ENCODE assay signal across 17 cellular contexts in genomic region chr17:81301195-81302144, GRCh38. TPM values are rescaled to one million over a fixed set of nuclear protein-coding genes. Genes with fewer than 3 reads are reported as not detected.
DNase-seq lines count a peak whose midpoint lies in the region; ATAC-seq, FAIRE-seq and TF ChIP-seq lines count a peak whose summit lies in the region.
"Had no signal": no experiment of that assay in that cellular context is flagged by ENCODE, and none has a peak within 500 bp of the region (broad histone marks: within the 10 kb centered on the region; RNA-seq: fewer than 3 reads in every experiment).

No MANE protein-coding gene starts in this region.

- DNase-seq in AG08396 (ENCODE audit: low spot score) (peak; percentile 57), NT2/D1 (ENCODE audit: low read depth, low spot score) (no peak), H1 (ENCODE audit: low read depth in 1 of 2, low spot score in 2 of 2) (no peak), mesenchymal stem cell (no peak), T-cell (no peak)
- no peak for DNase-seq in naive thymus-derived CD8-positive, alpha-beta T cell
- DNase-seq: DND-41, H9, Karpas-422, NCI-H2081, NCI-H748 treated with DMSO at 0.1 percent for 48 hours, PC-3 had no signal

- TF ChIP-seq CTCF in H1 (IDR thresholded peaks at IDR 0.05; ENCODE audit: control extremely low read depth in 1 of 3, insufficient read depth in 1 of 3, low read depth in 1 of 3, low read length in 3 of 3), result no peak

- TF ChIP-seq RAD21 in H1 (IDR thresholded peaks at IDR 0.05 in 1 of 2, conservative IDR thresholded peaks at IDR 0.05 in 1 of 2; ENCODE audit: low read depth in 2 of 2, low read length in 2 of 2), result no peak

- no peak overlapping the region for H2BK20ac ChIP-seq in H1 (ENCODE audit: low read length)

- H4K91ac ChIP-seq in H1 (replicated peaks; ENCODE audit: insufficient read length, low read length) (no peak overlapping the region), mesenchymal stem cell (ENCODE audit: low read length) (no peak overlapping the region)

- no peak overlapping the region for H2AK5ac ChIP-seq in H1 (ENCODE audit: low read depth, low read length)
- no peak overlapping the region for H2AK5ac ChIP-seq in mesenchymal stem cell (ENCODE audit: low read length, severe bottlenecking)

- H4K8ac ChIP-seq in H1 (ENCODE audit: extremely low read depth, insufficient read depth, low read length) (0 out of 2 replicates have a peak overlapping the region, but pooled peaks have one; percentile 39), mesenchymal stem cell (ENCODE audit: low read length) (no peak overlapping the region)

- H4K5ac ChIP-seq in H1 (ENCODE audit: insufficient read length, low read depth, low read length), result no peak overlapping the region

- CTCF ChIA-PET in H1 (lab: Charles Lee; ENCODE audit: partially characterized antibody), result interaction anchor here (0.8 to 5.6 kb wide), 7 partner anchors 9 to 121 kb away, joined by 3 to 34 read pairs (median 4); no protein-coding TSS in a partner anchor
- CTCF ChIA-PET in T-cell (lab: Charles Lee), result no interaction called here

- no peak for TF ChIP-seq EP300 in H1 (IDR thresholded peaks at IDR 0.05; ENCODE audit: borderline replicate concordance in 1 of 2, low read depth in 2 of 2, low read length in 2 of 2)

- H3K9ac ChIP-seq in NT2/D1 (ENCODE audit: insufficient read length, low read depth) (peak overlapping the region; percentile 17), H1 (replicated peaks in 1 of 4; ENCODE audit: extremely low read depth in 1 of 4, low read depth in 3 of 4, low read length in 3 of 4) (no peak overlapping the region), mesenchymal stem cell (ENCODE audit: low read length) (peak overlapping the region; percentile 29)

- peaks cover 0 to 4% of the 10 kb centered on the region in 2 experiments for H4K20me1 ChIP-seq in H1 (replicated peaks in 1 of 2; ENCODE audit: control insufficient read depth in 1 of 2, insufficient read depth in 2 of 2, low read length in 2 of 2)

- no peaks in the 10 kb centered on the region for H3K27me3 ChIP-seq in NT2/D1 (ENCODE audit: insufficient read depth, insufficient read length)
- no peaks in the 10 kb centered on the region for H3K27me3 ChIP-seq in H1 (replicated peaks in 1 of 4; ENCODE audit: control insufficient read depth in 3 of 4, extremely low read depth in 1 of 4, insufficient read depth in 3 of 4, low read length in 3 of 4)
- peaks cover 0 to 25% of the 10 kb centered on the region in 2 experiments for H3K27me3 ChIP-seq in mesenchymal stem cell (ENCODE audit: control insufficient read depth in 1 of 2, insufficient read depth in 1 of 2, low read length in 2 of 2)

- H3K23me2 ChIP-seq in H1 (ENCODE audit: low read depth, low read length), result peaks cover 5% of the 10 kb centered on the region; the same call in 1 of the 2 replicates

- TF ChIP-seq POLR2A in H1 (IDR thresholded peaks at IDR 0.05; ENCODE audit: control extremely low read depth in 1 of 2, low read depth in 2 of 2, low read length in 2 of 2), result no peak

- H3K4me1 ChIP-seq in NT2/D1 (ENCODE audit: insufficient read depth, insufficient read length) (peaks cover 9% of the 10 kb centered on the region), H1 (replicated peaks in 1 of 4; ENCODE audit: control insufficient read depth in 3 of 4, insufficient read depth in 4 of 4, low read length in 3 of 4) (no peaks in the 10 kb centered on the region), mesenchymal stem cell (ENCODE audit: control insufficient read depth, insufficient read depth, low read depth, low read length) (no peaks in the 10 kb centered on the region)

- H3K23ac ChIP-seq in H1 (ENCODE audit: insufficient read length) (no peak overlapping the region), mesenchymal stem cell (ENCODE audit: low read length in 2 of 2) (no peak overlapping the region)

- H3K79me1 ChIP-seq in H1 (ENCODE audit: low read depth, low read length) (peaks cover 3% of the 10 kb centered on the region), mesenchymal stem cell (replicated peaks; ENCODE audit: low read length, poor library complexity, severe bottlenecking) (no peaks in the 10 kb centered on the region)

- H2BK12ac ChIP-seq in H1 (ENCODE audit: low read depth, low read length), result no peak overlapping the region; the same call in 1 of the 2 replicates
- no peak overlapping the region for H2BK12ac ChIP-seq in mesenchymal stem cell (ENCODE audit: low read length in 2 of 2)

- FAIRE-seq in H1 (lab: Jason Lieb, UNC), result no peak
- FAIRE-seq: A204.1, G401.6, GM12878 had no signal

- H3K9me3 Mint-ChIP-seq in T-cell, result no peaks in the 10 kb centered on the region
- H3K9me3 Mint-ChIP-seq in naive thymus-derived CD8-positive, alpha-beta T cell, result no peaks in the 10 kb centered on the region
- H3K9me3 Mint-ChIP-seq: H9 had no signal

- H2BK120ac ChIP-seq in H1 (replicated peaks; ENCODE audit: low read depth, low read length) (no peak overlapping the region), mesenchymal stem cell (ENCODE audit: low read depth, low read length) (no peak overlapping the region)

- H3K36me3 ChIP-seq in NT2/D1 (ENCODE audit: insufficient read depth, insufficient read length, low read length) (no peaks in the 10 kb centered on the region), H1 (ENCODE audit: control insufficient read depth in 2 of 4, insufficient read depth in 4 of 4, low read length in 3 of 4) (no peaks in the 10 kb centered on the region), mesenchymal stem cell (ENCODE audit: control insufficient read depth in 1 of 2, insufficient read depth in 2 of 2, low read depth in 1 of 2, low read length in 2 of 2) (no peaks in the 10 kb centered on the region)

- H3K4ac ChIP-seq in H1 (replicated peaks; ENCODE audit: insufficient read length, low read depth, low read length) (no peak overlapping the region), mesenchymal stem cell (ENCODE audit: low read depth in 1 of 2, low read length in 2 of 2) (no peak overlapping the region)

- WGBS in H1 (ENCODE audit: extremely low coverage in 1 of 2, insufficient coverage in 1 of 2, insufficient read length in 1 of 2, insufficient replicate concordance in 2 of 2, low coverage in 1 of 2, low lambda C conversion rate in 2 of 2, missing lambda C conversion rate in 1 of 2), 2 experiments, result 80% methylated on average over 35 of the region's 37 CpGs; no CpG with 5 or more reads in 1 of the 2 experiments
- 83% methylated on average over 34 of the region's 37 CpGs for WGBS in mesenchymal stem cell

- H3K79me2 ChIP-seq in H1 (ENCODE audit: control insufficient read depth in 1 of 2, insufficient read depth in 2 of 2, low read length in 2 of 2), result no peaks in the 10 kb centered on the region

- POLR2A ChIA-PET in H1 (lab: Charles Lee; ENCODE audit: partially characterized antibody) (interaction anchor here (0.7 kb wide), 1 partner anchor 279 kb away, joined by 3 read pairs; no protein-coding TSS in a partner anchor), T-cell (lab: Charles Lee) (no interaction called here)
- POLR2A ChIA-PET in naive thymus-derived CD8-positive, alpha-beta T cell (lab: Charles Lee), result no interaction called here

- H3K18ac ChIP-seq in H1 (ENCODE audit: extremely low read depth, low read length), result no peak overlapping the region
- no peak overlapping the region for H3K18ac ChIP-seq in mesenchymal stem cell (ENCODE audit: low read depth in 1 of 2, low read length in 2 of 2)

- H3K14ac ChIP-seq in H1 (ENCODE audit: insufficient read length) (no peak overlapping the region), mesenchymal stem cell (ENCODE audit: low read length in 2 of 2) (peak overlapping the region in 1 of 2 experiments; percentile 63)

- no peak overlapping the region for H3K4me3 Mint-ChIP-seq in T-cell
- H3K4me3 Mint-ChIP-seq in naive thymus-derived CD8-positive, alpha-beta T cell, result no peak overlapping the region

- no peak overlapping the region; the same call in 1 of the 2 replicates for H2BK5ac ChIP-seq in H1 (ENCODE audit: low read depth, low read length)
- H2BK5ac ChIP-seq in mesenchymal stem cell (ENCODE audit: low read depth, low read length, poor library complexity, severe bottlenecking), result no peak overlapping the region

- H3K36me3 Mint-ChIP-seq in T-cell, result no peaks in the 10 kb centered on the region
- no peaks in the 10 kb centered on the region for H3K36me3 Mint-ChIP-seq in naive thymus-derived CD8-positive, alpha-beta T cell

- H3K9me3 ChIP-seq in NT2/D1 (ENCODE audit: insufficient read depth, low read length) (no peaks in the 10 kb centered on the region), H1 (ENCODE audit: insufficient read depth in 2 of 2, low read depth in 1 of 2, low read length in 1 of 2) (no peaks in the 10 kb centered on the region), mesenchymal stem cell (ENCODE audit: control insufficient read depth, low read length) (no peaks in the 10 kb centered on the region)

- no peak overlapping the region for H3K56ac ChIP-seq in H1 (replicated peaks; ENCODE audit: insufficient read length, low read depth, low read length)

- peak overlapping the region; percentile 81 for H2BK15ac ChIP-seq in H1 (ENCODE audit: low read length)
- no peak overlapping the region for H2BK15ac ChIP-seq in mesenchymal stem cell (ENCODE audit: low read depth, poor library complexity, severe bottlenecking)

- H3K4me2 ChIP-seq in H1 (ENCODE audit: insufficient read depth in 1 of 2, low read depth in 2 of 2, low read length in 2 of 2) (no peak overlapping the region), mesenchymal stem cell (ENCODE audit: low read length, poor library complexity, severe bottlenecking) (no peak overlapping the region)

- H3K27ac ChIP-seq in H1 (ENCODE audit: low read depth, low read length) (no peak overlapping the region), mesenchymal stem cell (ENCODE audit: low read length, poor library complexity, severe bottlenecking) (no peak overlapping the region)
- H3K27ac ChIP-seq: C4-2B had no signal

- H3K27ac Mint-ChIP-seq in T-cell, result no peak overlapping the region
- H3K27ac Mint-ChIP-seq in naive thymus-derived CD8-positive, alpha-beta T cell, result no peak overlapping the region

- H2AFZ ChIP-seq in H1 (ENCODE audit: low read length) (no peak overlapping the region), mesenchymal stem cell (ENCODE audit: low read depth, low read length) (no peak overlapping the region)

- ATAC-seq in GM18873 (IDR thresholded peaks at IDR 0.05; ENCODE audit: low FRiP score, unreplicated experiment) (no peak), T-cell (replicated peaks in 1 of 4) (no peak)
- ATAC-seq in naive thymus-derived CD8-positive, alpha-beta T cell, result no peak
- ATAC-seq: GM12878, PC-3 had no signal

- H3K4me1 Mint-ChIP-seq in T-cell, result peaks cover 0 to 5% (median 3%) of the 10 kb centered on the region in 3 donors
- H3K4me1 Mint-ChIP-seq in naive thymus-derived CD8-positive, alpha-beta T cell, result peaks cover 3 to 5% (median 4%) of the 10 kb centered on the region in 4 donors

- H3K27me3 Mint-ChIP-seq in T-cell, result no peaks in the 10 kb centered on the region
- H3K27me3 Mint-ChIP-seq in naive thymus-derived CD8-positive, alpha-beta T cell, result peaks cover 0 to 4% (median 0%) of the 10 kb centered on the region in 5 donors

- no peak overlapping the region for H3K4me3 ChIP-seq in NT2/D1 (ENCODE audit: insufficient read length, low read depth)
- H3K4me3 ChIP-seq in H1 (ENCODE audit: extremely low read depth in 1 of 4, insufficient read depth in 2 of 4, low read depth in 3 of 4, low read length in 4 of 4), result no peak overlapping the region
- peak overlapping the region in 1 of 2 experiments; percentile 65 for H3K4me3 ChIP-seq in mesenchymal stem cell (ENCODE audit: insufficient read depth in 1 of 2, low read depth in 1 of 2, low read length in 2 of 2)
- H3K4me3 ChIP-seq: GM12878 had no signal

RNA-seq across cellular contexts. Expression of gene SLC38A10, which starts 6.4 kb away (rescaled TPM):
- 35.7 and 41.0 TPM in 2 replicates for total RNA-seq in H1 (2021; fragmentation: NEBNext Ultra II Directional; extraction: Animal tissue kit (Norgen Biotek cat#: 25700))
- 26.4 and 44.4 TPM in 2 replicates for polyA plus RNA-seq in H1 (2011; rRNA removed)
- 26.3 TPM for polyA plus RNA-seq in H1 (2011; cell fraction: cytosol; rRNA removed)
- 76.9 TPM for polyA plus RNA-seq in H1 (2011; cell fraction: nucleus; rRNA removed)
- polyA plus RNA-seq in H1 (2012, experiment 1 of 2), result 24.8 to 37.5 TPM (median 34.7 TPM) in 4 replicates
- polyA plus RNA-seq in H1 (2012, experiment 2 of 2), result 22.5 TPM
- polyA plus RNA-seq in H1 (2013, experiment 1 of 2), result 29.8 TPM
- polyA plus RNA-seq in H1 (2013, experiment 2 of 2), result 28.9 TPM
- polyA minus RNA-seq in H1 (2011; rRNA and poly(A)+ RNA removed), result 35.9 and 40.0 TPM in 2 replicates
- 38.1 TPM for polyA minus RNA-seq in H1 (2011; cell fraction: cytosol; rRNA and poly(A)+ RNA removed)
- polyA minus RNA-seq in H1 (2011; cell fraction: nucleus; rRNA and poly(A)+ RNA removed), result 47.8 TPM
- 54.5 TPM for polyA plus RNA-seq in mesenchymal stem cell (2013, experiment 1 of 2)
- polyA plus RNA-seq in mesenchymal stem cell (2013, experiment 2 of 2), result 52.5 TPM
- 10 to 100 TPM; 52.8 to 95.2 (median 82.3) TPM for total RNA-seq in T-cell
- 10 to 100 TPM; 59.3 to 60.9 TPM for total RNA-seq in naive thymus-derived CD8-positive, alpha-beta T cell
- 10 to 100 TPM; 32.6 to 53.8 (median 39.7) TPM for polyA plus RNA-seq in naive thymus-derived CD8-positive, alpha-beta T cell

Comparison
In these comparisons a context has a peak if more than half of its experiments do, and no peak if none do; other contexts are left out.
1. H3K9ac ChIP-seq: peak in NT2/D1 (single experiment) and mesenchymal stem cell (single experiment); none in H1 (0 of 4).